15 cellular contexts compared by ENCODE assay signal in the genomic region with DNA sequence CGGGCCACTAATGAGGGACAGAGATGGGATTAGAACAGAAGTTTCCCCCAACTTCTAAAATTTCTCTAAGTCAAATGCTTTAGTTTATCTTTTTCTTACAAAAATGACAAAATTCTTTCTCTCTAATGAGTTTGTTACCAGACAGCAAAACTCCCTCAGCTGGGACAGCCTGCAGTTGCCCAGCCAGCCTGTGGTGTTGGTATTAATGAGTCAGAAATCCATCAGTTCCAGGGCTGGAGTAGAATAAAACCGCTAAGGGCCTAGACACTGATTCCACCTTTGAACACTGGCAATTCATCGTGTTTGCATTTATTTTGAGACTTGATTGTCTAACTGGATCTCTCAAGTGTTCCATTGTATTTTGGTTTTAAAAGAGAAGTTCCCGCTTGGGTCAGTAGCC.
DNase-seq lines count a peak whose midpoint lies in the region; ATAC-seq and TF ChIP-seq lines count a peak whose summit lies in the region.
"Had no signal": no experiment of that assay in that cellular context is flagged by ENCODE, and none has a peak within 500 bp of the region (broad histone marks: within the 10 kb centered on the region; RNA-seq: fewer than 3 reads in every experiment).

No MANE protein-coding gene starts in this region.

- ATAC-seq in HG03196 (IDR thresholded peaks at IDR 0.05; ENCODE audit: unreplicated experiment) (no peak), HG02981 (IDR thresholded peaks at IDR 0.05; ENCODE audit: unreplicated experiment) (no peak)
- ATAC-seq: activated T-cell treated with anti-CD3 and anti-CD28 coated beads, Interleukin-2, amount 50 U/mL, for 72 hours had no signal

- no peak overlapping the region for H3K4me3 ChIP-seq in epithelial cell of esophagus (ENCODE audit: low read length)
- H3K4me3 ChIP-seq: BLaER1 treated with 17β-estradiol and CSF1 and Interleukin-3, amounts not matched to agents 10 nM and 100 nM had no signal

- DNase-seq in EL (peak; percentile 55), NCI-H226 (peak; percentile 20), epithelial cell of esophagus (ENCODE audit: low read depth) (peak; percentile 14), retina (peak; percentile 9), NCI-H2227 (lab: John Stamatoyannopoulos, UW; ENCODE audit: unreplicated experiment) (no peak)
- DNase-seq in activated effector memory CD4-positive, alpha-beta T cell treated with Interleukin-2 at 50 U/mL for 16 hours: no peak
- DNase-seq: activated CD4-positive, alpha-beta T cell treated with anti-CD3 and anti-CD28 coated beads, Interleukin-2, amount 50 U/mL, for 1 hour; activated T-cell treated with anti-CD3 and anti-CD28 coated beads, Interleukin-2, amount 50 U/mL, for 72 hours; amygdala; NCI-H1436 treated with DMSO at 0.1 percent for 48 hours; NCI-H526 treated with DMSO at 0.1 percent for 48 hours; T-helper 2 cell had no signal

- TF ChIP-seq CTCF in epithelial cell of esophagus (IDR thresholded peaks at IDR 0.05; ENCODE audit: insufficient read depth, low read depth, low read length, missing control alignments): no peak

Comparison
In these comparisons a context has a peak if more than half of its experiments do, and no peak if none do; other contexts are left out.
1. DNase-seq: peak in EL (single experiment), NCI-H226 (single experiment), epithelial cell of esophagus (single experiment) and retina (single experiment); none in activated effector memory CD4-positive, alpha-beta T cell treated with Interleukin-2 at 50 U/mL for 16 hours (single experiment) and NCI-H2227 (single experiment).